Comparison of ENCODE assay signal across 23 cellular contexts in the genomic region with DNA sequence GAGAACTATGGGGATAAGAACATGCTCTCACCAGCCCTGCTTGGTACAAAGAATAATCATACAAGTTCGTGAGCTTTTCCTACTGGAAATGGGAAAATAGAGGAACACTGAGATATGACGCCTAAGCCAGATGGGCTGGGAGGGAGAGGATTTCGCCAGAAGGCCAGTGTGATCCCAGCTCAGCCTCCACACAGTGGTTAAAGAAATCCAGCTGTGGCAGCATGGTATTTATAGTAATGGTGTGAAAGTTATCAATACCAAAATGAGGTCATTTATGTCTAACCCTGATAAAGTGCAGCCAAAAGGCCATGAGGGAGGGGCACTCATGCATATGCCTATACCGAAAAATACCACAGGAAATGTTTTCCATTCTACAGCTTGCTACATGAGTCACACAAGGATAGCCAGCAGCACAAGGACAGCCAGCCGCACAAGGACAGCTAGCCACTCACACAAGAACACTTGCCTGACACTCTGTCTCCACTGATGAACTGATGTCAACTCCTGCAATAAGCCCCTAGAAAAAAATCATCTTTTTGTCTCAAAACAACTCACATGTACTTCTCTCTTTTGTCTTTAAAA. TPM values are rescaled to one million over a fixed set of nuclear protein-coding genes. Genes with fewer than 3 reads are reported as not detected.
DNase-seq lines count a peak whose midpoint lies in the region; ATAC-seq, FAIRE-seq and TF ChIP-seq lines count a peak whose summit lies in the region.
"Had no signal": no experiment of that assay in that cellular context is flagged by ENCODE, and none has a peak within 500 bp of the region (broad histone marks: within the 10 kb centered on the region; RNA-seq: fewer than 3 reads in every experiment).

No MANE protein-coding gene starts in this region.

- H3K79me1 ChIP-seq in H9 (ENCODE audit: insufficient read depth, low read depth, low read length, poor library complexity, severe bottlenecking): no peaks in the 10 kb centered on the region

- peaks cover 8 to 11% of the 10 kb centered on the region in 2 experiments for H3K4me1 Mint-ChIP-seq in H9
- peaks cover 10% of the 10 kb centered on the region for H3K4me1 Mint-ChIP-seq in T-helper 17 cell
- H3K4me1 Mint-ChIP-seq in activated T-cell treated with anti-CD3 and anti-CD28 coated beads, Interleukin-2, amount 50 U/mL, for 24 hours (ENCODE audit: low read depth): no peaks in the 10 kb centered on the region
- H3K4me1 Mint-ChIP-seq: CD4-positive, CD25-positive, alpha-beta regulatory T cell had no signal

- CTCF ChIA-PET in A549 (lab: Yijun Ruan, JAX): interaction anchor here (1.2 to 3.6 kb wide), 3 partner anchors 9 to 64 kb away, joined by 3 to 17 read pairs (median 4); no protein-coding TSS in a partner anchor

- TF ChIP-seq CTCF in A549 (IDR thresholded peaks at IDR 0.05): no peak
- TF ChIP-seq CTCF in H9 (conservative IDR thresholded peaks at IDR 0.05): no peak

- H3K23me2 ChIP-seq in H9 (ENCODE audit: insufficient read length, low read depth, low read length, poor library complexity, severe bottlenecking): no peaks in the 10 kb centered on the region

- no peak overlapping the region for H2BK5ac ChIP-seq in H9 (ENCODE audit: insufficient read length, low read length)

- H2BK20ac ChIP-seq in H9 (ENCODE audit: low read depth, low read length, poor library complexity, severe bottlenecking): no peak overlapping the region

- H3T11ph ChIP-seq in H9 (ENCODE audit: low read length): no peak overlapping the region

- H3K4me1 ChIP-seq in A549: no peaks in the 10 kb centered on the region
- H3K4me1 ChIP-seq in H9 (ENCODE audit: insufficient read depth, low read length): no peaks in the 10 kb centered on the region
- H3K4me1 ChIP-seq: pancreas, stomach had no signal

- H3K9ac ChIP-seq in H9 (ENCODE audit: extremely low read depth, insufficient read length, low read length): no peak overlapping the region

- no peak overlapping the region for H2AFZ ChIP-seq in H9 (ENCODE audit: low read length)

- H3K23ac ChIP-seq in H9 (ENCODE audit: insufficient read length, low read depth, low read length): no peak overlapping the region

- no peaks in the 10 kb centered on the region; a peak in 1 of 5 replicates for H3K9me3 Mint-ChIP-seq in H9
- no peaks in the 10 kb centered on the region for H3K9me3 Mint-ChIP-seq in activated T-cell treated with anti-CD3 and anti-CD28 coated beads, Interleukin-2, amount 50 U/mL, for 24 hours
- H3K9me3 Mint-ChIP-seq: activated T-helper 1 cell treated with anti-CD3 and anti-CD28 coated beads, Interleukin-12 subunit alpha, Interleukin-12 subunit beta, Interleukin-2, Interleukin-4 antibody, amounts not matched to agents 30 ng/mL and 10 ng/mL and 1 ng/mL, durations not matched to agents 14 hours and 24 hours and 36 hours; CD4-positive, CD25-positive, alpha-beta regulatory T cell; memory B cell; naive thymus-derived CD8-positive, alpha-beta T cell had no signal

- H3K14ac ChIP-seq in H9 (ENCODE audit: insufficient read depth, low read length): no peak overlapping the region

- no peak for FAIRE-seq in A549 (lab: Jason Lieb, UNC)
- FAIRE-seq: K562, kidney, pancreas had no signal

- no peak overlapping the region for H3K56ac ChIP-seq in H9 (ENCODE audit: insufficient read length, low read depth, low read length)

- H3K27ac Mint-ChIP-seq in H9: no peak overlapping the region; a peak in 1 of 7 replicates
- H3K27ac Mint-ChIP-seq in T-helper 17 cell: no peak overlapping the region
- no peak overlapping the region for H3K27ac Mint-ChIP-seq in activated T-cell treated with anti-CD3 and anti-CD28 coated beads, Interleukin-2, amount 50 U/mL, for 24 hours
- H3K27ac Mint-ChIP-seq: activated naive CD8-positive, alpha-beta T cell; activated T-helper 1 cell treated with anti-CD3 and anti-CD28 coated beads, Interleukin-12 subunit alpha, Interleukin-12 subunit beta, Interleukin-2, Interleukin-4 antibody, amounts not matched to agents 30 ng/mL and 10 ng/mL and 1 ng/mL, durations not matched to agents 14 hours and 24 hours and 36 hours; CD4-positive, CD25-positive, alpha-beta regulatory T cell; memory B cell; naive thymus-derived CD8-positive, alpha-beta T cell had no signal

- no peaks in the 10 kb centered on the region for H3K27me3 ChIP-seq in H9 (ENCODE audit: insufficient read depth, low read length)
- H3K27me3 ChIP-seq: pancreas had no signal

- no peaks in the 10 kb centered on the region for H4K20me1 ChIP-seq in H9 (ENCODE audit: control insufficient read depth, insufficient read depth, insufficient read length)

- no peak for TF ChIP-seq POLR2A in A549 (IDR thresholded peaks at IDR 0.05; ENCODE audit: low read length)

- no peak for ATAC-seq in A549
- ATAC-seq in T-helper 17 cell: no peak
- ATAC-seq: K562; naive thymus-derived CD8-positive, alpha-beta T cell; pancreas had no signal

- H3K27me3 Mint-ChIP-seq in H9 (ENCODE audit: low read depth) (peaks cover 6% of the 10 kb centered on the region; the same call in 1 of the 2 replicates), T-helper 17 cell (peaks cover 27% of the 10 kb centered on the region)
- peaks cover 16% of the 10 kb centered on the region for H3K27me3 Mint-ChIP-seq in activated T-cell treated with anti-CD3 and anti-CD28 coated beads, Interleukin-2, amount 50 U/mL, for 24 hours

- TF ChIP-seq EP300 in A549 (IDR thresholded peaks at IDR 0.05): no peak

- H3K36me3 Mint-ChIP-seq in H9 (ENCODE audit: insufficient read depth in 1 of 3, low read depth in 3 of 3) (no peaks in the 10 kb centered on the region; a peak in 1 of 7 replicates), T-helper 17 cell (ENCODE audit: low read depth) (no peaks in the 10 kb centered on the region)
- no peaks in the 10 kb centered on the region for H3K36me3 Mint-ChIP-seq in activated T-cell treated with anti-CD3 and anti-CD28 coated beads, Interleukin-2, amount 50 U/mL, for 24 hours (ENCODE audit: low read depth)
- H3K36me3 Mint-ChIP-seq: activated naive CD8-positive, alpha-beta T cell; CD4-positive, CD25-positive, alpha-beta regulatory T cell; memory B cell; naive thymus-derived CD8-positive, alpha-beta T cell had no signal

- H2BK15ac ChIP-seq in H9 (ENCODE audit: low read depth, low read length): no peak overlapping the region

- no peak overlapping the region for H4K5ac ChIP-seq in H9 (ENCODE audit: insufficient read length, low read depth, low read length)

- H2AK5ac ChIP-seq in H9 (ENCODE audit: insufficient read length, low read length): no peak overlapping the region

- no peak overlapping the region for H3K4me3 ChIP-seq in A549
- H3K4me3 ChIP-seq: coronary artery, K562, pancreas, stomach had no signal

- TF ChIP-seq RAD21 in A549 (conservative IDR thresholded peaks at IDR 0.05 in 1 of 2, IDR thresholded peaks at IDR 0.05 in 1 of 2): no peak

- no peak overlapping the region for H3K27ac ChIP-seq in A549
- no peak overlapping the region for H3K27ac ChIP-seq in H9 (ENCODE audit: insufficient read length, low read depth, low read length)
- H3K27ac ChIP-seq: coronary artery, pancreas, RWPE1, stomach had no signal

- H3K4me2 ChIP-seq in A549 (0 out of 3 replicates have a peak overlapping the region, but pooled peaks have one; percentile 23), H9 (ENCODE audit: insufficient read depth, insufficient read length, low read length) (no peak overlapping the region)

- H4K8ac ChIP-seq in H9 (replicated peaks; ENCODE audit: insufficient read length, low read depth, low read length): no peak overlapping the region

- no peaks in the 10 kb centered on the region for H3K9me3 ChIP-seq in A549
- H3K9me3 ChIP-seq in H9 (ENCODE audit: control insufficient read depth, low read depth, low read length): no peaks in the 10 kb centered on the region
- no peaks in the 10 kb centered on the region for H3K9me3 ChIP-seq in T-helper 17 cell (ENCODE audit: control insufficient read depth, low read length, poor library complexity, severe bottlenecking)
- H3K9me3 ChIP-seq: pancreas, stomach had no signal

- WGBS in A549 (ENCODE audit: missing lambda C conversion rate): 24% methylated on average over 5 of the region's 5 CpGs
- no CpG with 5 or more reads among the region's 5 CpGs for WGBS in H9 (ENCODE audit: extremely low coverage, insufficient read length, low lambda C conversion rate)

- H2BK12ac ChIP-seq in H9 (ENCODE audit: insufficient read length, low read depth, low read length): no peak overlapping the region

- DNase-seq in A549 (ENCODE audit: low read depth in 1 of 2, low spot score in 1 of 2) (no peak), H9 (peak; percentile 3), T-helper 17 cell (no peak), kidney tubule cell (ENCODE audit: low spot score) (peak; percentile 18), NCI-H1694 treated with DMSO at 0.1 percent for 48 hours (lab: John Stamatoyannopoulos, UW) (no peak), KG1 (lab: John Stamatoyannopoulos, UW) (no peak)
- DNase-seq in activated T-cell treated with anti-CD3 and anti-CD28 coated beads, Interleukin-2, amount 50 U/mL, for 24 hours: no peak
- DNase-seq in stimulated activated naive CD4-positive, alpha-beta T cell (lab: John Stamatoyannopoulos, UW): no peak
- DNase-seq: CD4-positive, CD25-positive, alpha-beta regulatory T cell; foreskin melanocyte; hypothalamus; kidney; naive thymus-derived CD8-positive, alpha-beta T cell; pancreas; stimulated activated CD4-positive, alpha-beta T cell treated with anti-CD3 and anti-CD28 coated beads, Interleukin-2, amount 100 ng/mL, for 48 hours; stomach had no signal

- POLR2A ChIA-PET in A549 (lab: Yijun Ruan, JAX): no interaction called here

- H3K4me3 Mint-ChIP-seq in H9: no peak overlapping the region
- H3K4me3 Mint-ChIP-seq in T-helper 17 cell: peak overlapping the region; percentile 39
- no peak overlapping the region for H3K4me3 Mint-ChIP-seq in activated T-cell treated with anti-CD3 and anti-CD28 coated beads, Interleukin-2, amount 50 U/mL, for 24 hours
- H3K4me3 Mint-ChIP-seq: activated naive CD8-positive, alpha-beta T cell; activated T-helper 1 cell treated with anti-CD3 and anti-CD28 coated beads, Interleukin-12 subunit alpha, Interleukin-12 subunit beta, Interleukin-2, Interleukin-4 antibody, amounts not matched to agents 30 ng/mL and 10 ng/mL and 1 ng/mL, durations not matched to agents 14 hours and 24 hours and 36 hours; CD4-positive, CD25-positive, alpha-beta regulatory T cell; memory B cell; naive thymus-derived CD8-positive, alpha-beta T cell had no signal

- H3K18ac ChIP-seq in H9 (ENCODE audit: insufficient read length, low read depth, low read length): no peak overlapping the region

- no peak overlapping the region for H3K4ac ChIP-seq in H9 (ENCODE audit: low read depth, low read length)

- no peaks in the 10 kb centered on the region for H3K79me2 ChIP-seq in H9 (ENCODE audit: insufficient read depth, low read length)

- no peak overlapping the region for H4K91ac ChIP-seq in H9 (ENCODE audit: insufficient read length, low read depth, low read length)

- no peak overlapping the region for H2BK120ac ChIP-seq in H9 (ENCODE audit: low read depth, low read length, poor library complexity, severe bottlenecking)

RNA-seq across cellular contexts. Expression of a gene that starts 49.4 kb away (rescaled TPM):
- polyA plus RNA-seq in A549 (2011; rRNA removed): 0.13 and 0.16 TPM in 2 replicates
- 0.01 and 0.04 TPM in 2 replicates for polyA plus RNA-seq in A549 (2012; cell fraction: cytosol; rRNA removed)
- 0.05 and 0.44 TPM in 2 replicates for polyA plus RNA-seq in A549 (2012; cell fraction: nucleus; rRNA removed)
- 0.10 to 0.33 TPM (median 0.15 TPM) in 3 replicates for polyA plus RNA-seq in A549 (2017; fragmentation: RNase III; extraction: RNeasy Plus Mini Kit Qiagen cat#74134 plus additional on column Dnase treatment)
- polyA minus RNA-seq in A549 (2011; rRNA and poly(A)+ RNA removed): 1.0 and 1.3 TPM in 2 replicates
- total RNA-seq in H9 (2021): 0.44 and 0.48 TPM in 2 replicates
- total RNA-seq in T-helper 17 cell: under 1 TPM in 1 of 2 donors, not detected in 1; 0.17 TPM
- total RNA-seq: activated T-helper 1 cell treated with anti-CD3 and anti-CD28 coated beads, Interleukin-12 subunit alpha, Interleukin-12 subunit beta, Interleukin-2, Interleukin-4 antibody, amounts not matched to agents 30 ng/mL and 10 ng/mL and 1 ng/mL, durations not matched to agents 14 hours and 24 hours and 36 hours; CD4-positive, CD25-positive, alpha-beta regulatory T cell; naive thymus-derived CD8-positive, alpha-beta T cell; skeletal muscle tissue had no signal
- polyA plus RNA-seq: CD4-positive, CD25-positive, alpha-beta regulatory T cell; naive thymus-derived CD8-positive, alpha-beta T cell had no signal

Comparison
In these comparisons a context has a peak if more than half of its experiments do, and no peak if none do; other contexts are left out.
1. DNase-seq: peak in H9 (single experiment) and kidney tubule cell (single experiment); none in A549 (0 of 2), T-helper 17 cell (0 of 3), NCI-H1694 treated with DMSO at 0.1 percent for 48 hours (single experiment), activated T-cell treated with anti-CD3 and anti-CD28 coated beads, Interleukin-2, amount 50 U/mL, for 24 hours (single experiment), stimulated activated naive CD4-positive, alpha-beta T cell (0 of 6) and KG1 (single experiment).